Comparison of ENCODE assay signal across 1 cellular context in the genomic region with DNA sequence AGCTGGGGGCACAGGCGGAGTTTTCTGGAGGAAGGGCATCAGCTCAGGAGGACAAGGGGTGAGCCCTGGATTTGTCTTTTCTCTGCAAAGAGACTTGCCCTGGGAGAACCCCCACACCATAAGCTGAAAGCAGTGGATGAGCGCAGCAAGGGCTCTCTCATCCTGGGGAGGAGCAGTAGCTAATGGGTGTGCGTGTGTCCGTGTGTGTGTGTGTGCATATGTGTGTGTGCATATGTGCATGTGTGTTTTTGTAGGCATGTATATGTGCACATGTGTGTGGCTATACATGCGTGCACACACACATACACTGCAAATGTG.
TF ChIP-seq lines count a peak whose summit lies in the region.

No MANE protein-coding gene starts in this region.

TF ChIP-seq in H1, 55 proteins besides CTCF, POLR2A, EP300 and RAD21:
- TF ChIP-seq SUZ12 (IDR thresholded peaks at IDR 0.05; ENCODE audit: low read length) = no peak
- TF ChIP-seq, protein P1, sequence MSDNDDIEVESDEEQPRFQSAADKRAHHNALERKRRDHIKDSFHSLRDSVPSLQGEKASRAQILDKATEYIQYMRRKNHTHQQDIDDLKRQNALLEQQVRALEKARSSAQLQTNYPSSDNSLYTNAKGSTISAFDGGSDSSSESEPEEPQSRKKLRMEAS (IDR thresholded peaks at IDR 0.05) = no peak
- no peak for TF ChIP-seq SIX5 (IDR thresholded peaks at IDR 0.05; ENCODE audit: low read depth, low read length)
- no peak for TF ChIP-seq CREB1 (IDR thresholded peaks at IDR 0.05)
- TF ChIP-seq GABPA (IDR thresholded peaks at IDR 0.05; ENCODE audit: borderline replicate concordance, insufficient read depth, low read length) = no peak
- TF ChIP-seq HDAC2 (IDR thresholded peaks at IDR 0.05; ENCODE audit: borderline replicate concordance in 1 of 2, low read depth in 2 of 2, low read length in 2 of 2) = no peak
- TF ChIP-seq NANOG (IDR thresholded peaks at IDR 0.05; ENCODE audit: insufficient read depth, low read depth, low read length, poor library complexity, severe bottlenecking) = no peak
- TF ChIP-seq SP1 (IDR thresholded peaks at IDR 0.05; ENCODE audit: low read depth, low read length) = no peak
- TF ChIP-seq SIRT6 (IDR thresholded peaks at IDR 0.05; ENCODE audit: low read length) = no peak
